In genomic region chr13:32731576-32731975, GRCh38 we compare ENCODE assay signal across 11 cellular contexts.
A peak's percentile ranks its signal among the peaks of the same experiment; 100 is the strongest.
DNase-seq lines count a peak whose midpoint lies in the region; TF ChIP-seq lines count a peak whose summit lies in the region.
"Had no signal": no experiment of that assay in that cellular context is flagged by ENCODE, and none has a peak within 500 bp of the region (broad histone marks: within the 10 kb centered on the region; RNA-seq: fewer than 3 reads in every experiment).

No MANE protein-coding gene starts in this region.

- no peak overlapping the region for H3K4me3 ChIP-seq in LNCaP clone FGC (ENCODE audit: low read depth, low read length)
- no peak overlapping the region for H3K4me3 ChIP-seq in mammary epithelial cell (replicated peaks in 1 of 3; ENCODE audit: insufficient read depth in 1 of 3, low read depth in 2 of 3, low read length in 3 of 3)
- H3K4me3 ChIP-seq: Peyer's patch had no signal

- no peak overlapping the region for H3K27ac ChIP-seq in mammary epithelial cell (ENCODE audit: insufficient read depth, low read depth, low read length)
- H3K27ac ChIP-seq: Peyer's patch had no signal

- no peaks in the 10 kb centered on the region for H3K79me2 ChIP-seq in mammary epithelial cell (ENCODE audit: insufficient read depth, low read length)

- H3K27ac Mint-ChIP-seq in mesothelial cell of epicardium = peak overlapping the region; percentile 26

- no TSS peak for BruUV-seq in mammary epithelial cell (replicated peaks; lab: Mats Ljungman, UMichigan)

- no peak overlapping the region for H2AFZ ChIP-seq in mammary epithelial cell (ENCODE audit: low read depth, low read length)

- TF ChIP-seq CTCF in LNCaP clone FGC (IDR thresholded peaks at IDR 0.05; ENCODE audit: control insufficient read depth, extremely low read depth, insufficient read depth) (no peak), mammary epithelial cell (conservative IDR thresholded peaks at IDR 0.05 in 1 of 2, IDR thresholded peaks at IDR 0.05 in 1 of 2; ENCODE audit: extremely low read depth in 1 of 2, insufficient read depth in 1 of 2, low read depth in 1 of 2, low read length in 2 of 2) (no peak), mesothelial cell of epicardium (IDR thresholded peaks at IDR 0.05; ENCODE audit: unreplicated experiment) (no peak)

- no peaks in the 10 kb centered on the region for H3K27me3 ChIP-seq in mammary epithelial cell (ENCODE audit: insufficient read depth, low read length)
- H3K27me3 ChIP-seq: Peyer's patch had no signal

- H3K9ac ChIP-seq in mammary epithelial cell (ENCODE audit: insufficient read depth, low read length) = no peak overlapping the region

- peaks cover 29% of the 10 kb centered on the region for H3K4me1 Mint-ChIP-seq in mesothelial cell of epicardium

- H3K9me3 Mint-ChIP-seq in mesothelial cell of epicardium = peaks cover 10% of the 10 kb centered on the region

- in situ Hi-C loops in mammary epithelial cell (cut with MboI; ENCODE audit: low sequenced_read_pairs in 2 of 2) = no loop called here

- dilution Hi-C loops in mammary epithelial cell (cut with HindIII; ENCODE audit: low sequenced_read_pairs) = no loop called here

- CTCF ChIA-PET in mammary epithelial cell (lab: Charles Lee; ENCODE audit: low non-redundant PET) = no interaction called here

- no peaks in the 10 kb centered on the region for H3K27me3 Mint-ChIP-seq in mesothelial cell of epicardium (ENCODE audit: low read depth)

- H3K4me2 ChIP-seq in mammary epithelial cell (ENCODE audit: insufficient read depth, low read depth, low read length) = peak overlapping the region; percentile 57

- peak; percentile 69 for DNase-seq in DMS53 (lab: John Stamatoyannopoulos, UW)
- peak; percentile 47 for DNase-seq in LNCaP clone FGC (ENCODE audit: low read depth)
- peak; percentile 27 for DNase-seq in mammary epithelial cell
- no peak for DNase-seq in mesothelial cell of epicardium (ENCODE audit: low spot score in 2 of 2, unreplicated experiment in 2 of 2)
- no peak for DNase-seq in SW 1271 (lab: John Stamatoyannopoulos, UW)
- DNase-seq in NCI-H1417 (lab: John Stamatoyannopoulos, UW) = no peak
- DNase-seq in anterior cingulate cortex (lab: John Stamatoyannopoulos, UW) = no peak
- DNase-seq in DMS114 treated with DMSO at 0.1 percent for 48 hours (lab: John Stamatoyannopoulos, UW; ENCODE audit: unreplicated experiment) = no peak
- DNase-seq: Peyer's patch, small intestine, substantia nigra had no signal

- H4K20me1 ChIP-seq in mammary epithelial cell (ENCODE audit: insufficient read depth, low read length) = no peaks in the 10 kb centered on the region

- H3K36me3 Mint-ChIP-seq in mesothelial cell of epicardium = peaks cover 31% of the 10 kb centered on the region

- no peak overlapping the region for H3K4me3 Mint-ChIP-seq in mesothelial cell of epicardium

- WGBS in mammary epithelial cell (ENCODE audit: low coverage, missing lambda C conversion rate) = 0% methylated on average over 2 of the region's 2 CpGs

- intact Hi-C loops in mammary epithelial cell (cut with micrococcal nuclease) = no loop called here

- H3K9me3 ChIP-seq in mammary epithelial cell (replicated peaks; ENCODE audit: insufficient read depth, low read length) = no peaks in the 10 kb centered on the region
- H3K9me3 ChIP-seq: Peyer's patch had no signal

- peaks cover 11% of the 10 kb centered on the region for H3K4me1 ChIP-seq in mammary epithelial cell (ENCODE audit: insufficient read depth, low read length)

- no peaks in the 10 kb centered on the region for H3K36me3 ChIP-seq in mammary epithelial cell (ENCODE audit: insufficient read depth, low read length)
- H3K36me3 ChIP-seq: Peyer's patch had no signal

Comparison
In these comparisons a context has a peak if more than half of its experiments do, and no peak if none do; other contexts are left out.
1. DNase-seq: peak in DMS53 (single experiment), LNCaP clone FGC (single experiment) and mammary epithelial cell (single experiment); none in mesothelial cell of epicardium (0 of 2), SW 1271 (0 of 2), NCI-H1417 (0 of 3), anterior cingulate cortex (0 of 58) and DMS114 treated with DMSO at 0.1 percent for 48 hours (single experiment).